Comparison of ENCODE assay signal across 10 cellular contexts in genomic region chr17:77405867-77406513, GRCh38.
DNase-seq lines count a peak whose midpoint lies in the region; ATAC-seq and TF ChIP-seq lines count a peak whose summit lies in the region.
"Had no signal": no experiment of that assay in that cellular context is flagged by ENCODE, and none has a peak within 500 bp of the region (broad histone marks: within the 10 kb centered on the region; RNA-seq: fewer than 3 reads in every experiment).

No MANE protein-coding gene starts in this region.

- H3K9me3 Mint-ChIP-seq in activated T-helper 17 cell treated with anti-CD3 and anti-CD28 coated beads, Interleukin-2, amount 50 U/mL, for 72 hours: no peaks in the 10 kb centered on the region

- H2AFZ ChIP-seq in IMR-90 (replicated peaks; ENCODE audit: low read length, poor library complexity): no peak overlapping the region

- H3K4me3 Mint-ChIP-seq in activated T-helper 17 cell treated with anti-CD3 and anti-CD28 coated beads, Interleukin-2, amount 50 U/mL, for 72 hours: peak overlapping the region; percentile 96

- peak overlapping the region; percentile 97; the same call in 1 of the 3 replicates for H2BK15ac ChIP-seq in IMR-90 (ENCODE audit: low read depth, low read length)

- DNase-seq in IMR-90 (no peak), sciatic nerve (ENCODE audit: low spot score) (no peak), left lobe of liver (ENCODE audit: low spot score) (no peak), SW 1271 (lab: John Stamatoyannopoulos, UW) (no peak)
- DNase-seq in stimulated activated CD8-positive, alpha-beta memory T cell treated with anti-CD3 and anti-CD28 coated beads, Interleukin-4, amount 100 ng/mL, for 48 hours: no peak
- DNase-seq: NCI-H146 had no signal

- H4K20me1 ChIP-seq in BLaER1 (no peaks in the 10 kb centered on the region), IMR-90 (ENCODE audit: insufficient read depth, low read length) (peaks cover 47% of the 10 kb centered on the region)

- peak overlapping the region; percentile 86 for H3K4ac ChIP-seq in IMR-90 (ENCODE audit: low read depth, low read length)

- H3K27me3 ChIP-seq in BLaER1: no peaks in the 10 kb centered on the region
- no peaks in the 10 kb centered on the region for H3K27me3 ChIP-seq in IMR-90 (ENCODE audit: control insufficient read depth, insufficient read depth, low read length)
- H3K27me3 ChIP-seq in muscle layer of duodenum (ENCODE audit: low read depth, low read length): no peaks in the 10 kb centered on the region

- peaks cover 54% of the 10 kb centered on the region for H3K4me1 Mint-ChIP-seq in activated T-helper 17 cell treated with anti-CD3 and anti-CD28 coated beads, Interleukin-2, amount 50 U/mL, for 72 hours

- H3K4me1 ChIP-seq in BLaER1 (peaks cover 98% of the 10 kb centered on the region), IMR-90 (ENCODE audit: control insufficient read depth, insufficient read depth, low read length) (peaks cover 66% of the 10 kb centered on the region), muscle layer of duodenum (ENCODE audit: control insufficient read depth in 1 of 2, insufficient read depth in 2 of 2, low read length in 2 of 2) (peaks cover 6 to 74% of the 10 kb centered on the region in 2 donors)
- H3K4me1 ChIP-seq: HAP-1 had no signal

- H3K27ac ChIP-seq in BLaER1: peak overlapping the region; percentile 96
- peak overlapping the region; percentile 68 for H3K27ac ChIP-seq in IMR-90 (ENCODE audit: insufficient read depth, low read length)
- H3K27ac ChIP-seq in muscle layer of duodenum (ENCODE audit: low read length): peak overlapping the region; percentile 74

- in situ Hi-C loops in IMR-90 (cut with MboI; ENCODE audit: low sequenced_read_pairs): no loop called here

- H3K4me3 ChIP-seq in BLaER1 (peak overlapping the region; percentile 67), IMR-90 (ENCODE audit: insufficient read depth, low read depth, low read length) (no peak overlapping the region), muscle layer of duodenum (ENCODE audit: low read depth in 1 of 2, low read length in 2 of 2) (peak overlapping the region in 1 of 2 donors; percentile 45)
- H3K4me3 ChIP-seq: HAP-1 had no signal

- dilution Hi-C loops in IMR-90 (cut with HindIII; ENCODE audit: low sequenced_read_pairs, unreplicated experiment): no loop called here

- WGBS in IMR-90 (ENCODE audit: extremely low coverage in 2 of 2, insufficient read length in 1 of 2), 2 experiments: 86% methylated on average over 3 of the region's 10 CpGs; no CpG with 5 or more reads in 1 of the 2 experiments

- H3K9me1 ChIP-seq in IMR-90 (ENCODE audit: insufficient read depth, low read length): peaks cover 42% of the 10 kb centered on the region

- no peak for TF ChIP-seq RAD21 in IMR-90 (IDR thresholded peaks at IDR 0.05; ENCODE audit: low read length)

- H4K5ac ChIP-seq in IMR-90 (ENCODE audit: low read depth, low read length): peak overlapping the region; percentile 26; the same call in 1 of the 2 replicates

- TF ChIP-seq CTCF in IMR-90 (conservative IDR thresholded peaks at IDR 0.05; ENCODE audit: low read depth, low read length): no peak

- BruUV-seq in IMR-90 (replicated peaks; lab: Mats Ljungman, UMichigan): no TSS peak

- peak overlapping the region; percentile 98 for H2AK5ac ChIP-seq in IMR-90 (ENCODE audit: low read depth, low read length)

- POLR2A ChIA-PET in IMR-90 (lab: Charles Lee; ENCODE audit: unreplicated experiment): no interaction called here

- H2BK120ac ChIP-seq in IMR-90 (ENCODE audit: low read depth, low read length): peak overlapping the region; percentile 84

- intact Hi-C loops in IMR-90 (cut with micrococcal nuclease) (no loop called here), sciatic nerve (cut with DNase I) (loop anchor here (2.0 kb wide), 1 partner anchor 29 kb away; no protein-coding TSS in a partner anchor)

- no peak overlapping the region for H3K56ac ChIP-seq in IMR-90 (ENCODE audit: extremely low read depth, insufficient read depth, low read length)

- ATAC-seq in IMR-90 (ENCODE audit: low read depth) (no peak), sciatic nerve (no peak), left lobe of liver (no peak)
- no peak for ATAC-seq in activated T-helper 17 cell treated with anti-CD3 and anti-CD28 coated beads, Interleukin-2, amount 50 U/mL, for 72 hours (replicated peaks)

- H3K36me3 ChIP-seq in BLaER1 (peaks cover 19% of the 10 kb centered on the region), IMR-90 (ENCODE audit: control insufficient read depth, insufficient read depth, low read length) (peaks cover 57% of the 10 kb centered on the region), muscle layer of duodenum (ENCODE audit: control insufficient read depth in 1 of 2, insufficient read depth in 2 of 2, low read length in 2 of 2) (peaks cover 0 to 16% of the 10 kb centered on the region in 2 donors)

- H3K18ac ChIP-seq in IMR-90 (ENCODE audit: low read depth, low read length): no peak overlapping the region

- H4K8ac ChIP-seq in IMR-90 (ENCODE audit: low read depth in 2 of 2, low read length in 2 of 2): peak overlapping the region; percentile 54 to 73; a peak in 2 of 4 replicates

- H3K9me3 ChIP-seq in BLaER1 (no peaks in the 10 kb centered on the region), IMR-90 (ENCODE audit: control insufficient read depth, insufficient read depth, low read length) (no peaks in the 10 kb centered on the region), muscle layer of duodenum (ENCODE audit: control insufficient read depth in 1 of 2, low read length in 2 of 2) (no peaks in the 10 kb centered on the region)
- H3K9me3 ChIP-seq: HAP-1 had no signal

- peak overlapping the region; percentile 53; the same call in 1 of the 2 replicates for H3K23ac ChIP-seq in IMR-90 (ENCODE audit: low read depth, low read length)

- peak overlapping the region; percentile 69 for H3K14ac ChIP-seq in IMR-90 (replicated peaks; ENCODE audit: low read depth, low read length)

- H3K79me1 ChIP-seq in IMR-90 (ENCODE audit: low read depth in 1 of 2, low read length in 2 of 2): peaks cover 20 to 94% of the 10 kb centered on the region in 2 experiments

- no peaks in the 10 kb centered on the region for H3K27me3 Mint-ChIP-seq in activated T-helper 17 cell treated with anti-CD3 and anti-CD28 coated beads, Interleukin-2, amount 50 U/mL, for 72 hours

- peak overlapping the region; percentile 77; the same call in 1 of the 2 replicates for H2BK20ac ChIP-seq in IMR-90 (ENCODE audit: low read depth, low read length)

- H4K91ac ChIP-seq in IMR-90 (ENCODE audit: insufficient read depth, low read depth, low read length): peak overlapping the region; percentile 90

- H3K27ac Mint-ChIP-seq in activated T-helper 17 cell treated with anti-CD3 and anti-CD28 coated beads, Interleukin-2, amount 50 U/mL, for 72 hours: peak overlapping the region; percentile 97

- peaks cover 61% of the 10 kb centered on the region for H3K36me3 Mint-ChIP-seq in activated T-helper 17 cell treated with anti-CD3 and anti-CD28 coated beads, Interleukin-2, amount 50 U/mL, for 72 hours (ENCODE audit: low read depth)

- TF ChIP-seq POLR2A in IMR-90 (IDR thresholded peaks at IDR 0.05; ENCODE audit: low read depth, low read length): no peak

- H2BK5ac ChIP-seq in IMR-90 (ENCODE audit: low read depth, low read length, poor library complexity, severe bottlenecking): peak overlapping the region; percentile 85

- H3K4me2 ChIP-seq in BLaER1 (peak overlapping the region; percentile 95), IMR-90 (ENCODE audit: low read depth, low read length) (no peak overlapping the region)

- H3K9ac ChIP-seq in BLaER1: peak overlapping the region; percentile 84
- no peak overlapping the region for H3K9ac ChIP-seq in IMR-90 (ENCODE audit: low read depth, low read length)

- no peak overlapping the region for H2AK9ac ChIP-seq in IMR-90 (replicated peaks; ENCODE audit: low read depth, low read length, poor library complexity)

- CTCF ChIA-PET in IMR-90 (lab: Yijun Ruan, JAX): no interaction called here

TF ChIP-seq in IMR-90, 13 proteins besides CTCF, POLR2A, EP300 and RAD21:
- TF ChIP-seq CEBPB (IDR thresholded peaks at IDR 0.05; ENCODE audit: low read depth, low read length): no peak
- no peak for TF ChIP-seq MAFK (IDR thresholded peaks at IDR 0.05; ENCODE audit: low read depth, low read length)
- TF ChIP-seq BHLHE40 (IDR thresholded peaks at IDR 0.05; ENCODE audit: low read depth, low read length): no peak
- TF ChIP-seq SMC3 (IDR thresholded peaks at IDR 0.05; ENCODE audit: low read depth, low read length): no peak
- no peak for TF ChIP-seq ELK1 (IDR thresholded peaks at IDR 0.05; ENCODE audit: borderline replicate concordance, low read depth, low read length)
- no peak for TF ChIP-seq MAZ (IDR thresholded peaks at IDR 0.05; ENCODE audit: borderline replicate concordance, low read depth, low read length)
- no peak for TF ChIP-seq NFE2L2 (IDR thresholded peaks at IDR 0.05; ENCODE audit: low read depth, low read length)
- TF ChIP-seq RFX5 (IDR thresholded peaks at IDR 0.05; ENCODE audit: low read depth, low read length): no peak
- no peak for TF ChIP-seq RCOR1 (IDR thresholded peaks at IDR 0.05; ENCODE audit: insufficient replicate concordance, low read length)
- TF ChIP-seq CHD1 (IDR thresholded peaks at IDR 0.05; ENCODE audit: low read depth, low read length): no peak
- TF ChIP-seq FOS (IDR thresholded peaks at IDR 0.05; ENCODE audit: low read depth, low read length): no peak
- no peak for TF ChIP-seq USF2 (IDR thresholded peaks at IDR 0.05; ENCODE audit: low read depth, low read length)
- TF ChIP-seq MXI1 (IDR thresholded peaks at IDR 0.05; ENCODE audit: borderline replicate concordance, low read depth, low read length): no peak
